In genomic region chr5:88836195-88836838, GRCh38 we compare ENCODE assay signal across 2 cellular contexts.
TF ChIP-seq lines count a peak whose summit lies in the region.

No MANE protein-coding gene starts in this region.

TF ChIP-seq in GM23338, 12 proteins besides CTCF, POLR2A, EP300 and RAD21 (continued from another document):
- TF ChIP-seq EZH2 (IDR thresholded peaks at IDR 0.05; ENCODE audit: low read depth, unreplicated experiment) (no peak), ZNF114 (CRISPR knock-in tag; IDR thresholded peaks at IDR 0.05) (no peak), JUNB (IDR thresholded peaks at IDR 0.05; ENCODE audit: unreplicated experiment) (no peak), ZNF462 (CRISPR knock-in tag; IDR thresholded peaks at IDR 0.05) (no peak), NANOG (IDR thresholded peaks at IDR 0.05; ENCODE audit: borderline replicate concordance) (no peak), ZNF331 (CRISPR knock-in tag; IDR thresholded peaks at IDR 0.05; ENCODE audit: low read depth) (no peak), ETS1 (IDR thresholded peaks at IDR 0.05) (no peak), POLR2AphosphoS5 (IDR thresholded peaks at IDR 0.05; ENCODE audit: low read depth) (no peak), REST (IDR thresholded peaks at IDR 0.05; ENCODE audit: unreplicated experiment) (no peak)

TF ChIP-seq in K562, 482 proteins besides CTCF, POLR2A, EP300 and RAD21 (continued from another document and continues in another):
- TF ChIP-seq TEAD4 (IDR thresholded peaks at IDR 0.05; ENCODE audit: low read length) (peak; percentile 90), TEAD4 (CRISPR knock-in tag; IDR thresholded peaks at IDR 0.05; ENCODE audit: borderline replicate concordance) (no peak), CUX1 (CRISPR knock-in tag; IDR thresholded peaks at IDR 0.05) (peak; percentile 65; the same call in 1 of the 2 replicates), NCOR1 (IDR thresholded peaks at IDR 0.05) (peak; percentile 83), CXXC5 (CRISPR knock-in tag; IDR thresholded peaks at IDR 0.05) (peak; percentile 70), ZNF583 (CRISPR knock-in tag; IDR thresholded peaks at IDR 0.05) (0 out of 2 replicates have a peak, but pooled peaks have one; percentile 36), FOSL1 (tag; conservative IDR thresholded peaks at IDR 0.05) (peak; percentile 59), MECOM (CRISPR knock-in tag; IDR thresholded peaks at IDR 0.05) (peak; percentile 69), ZNF277 (CRISPR knock-in tag; IDR thresholded peaks at IDR 0.05; ENCODE audit: borderline replicate concordance) (no peak), JUND (IDR thresholded peaks at IDR 0.05; ENCODE audit: borderline replicate concordance, low read depth, low read length) (peak; percentile 75; the same call in 1 of the 2 replicates), JUND (tag; IDR thresholded peaks at IDR 0.05; ENCODE audit: borderline replicate concordance, low read depth, low read length) (peak; percentile 66; the same call in 1 of the 3 replicates), ADNP (tag; IDR thresholded peaks at IDR 0.05) (0 out of 2 replicates have a peak, but pooled peaks have one; percentile 33), CC2D1A (IDR thresholded peaks at IDR 0.05) (peak; percentile 83; the same call in 1 of the 2 replicates), RERE (CRISPR knock-in tag; IDR thresholded peaks at IDR 0.05; ENCODE audit: borderline replicate concordance) (no peak), CREB3 (tag; conservative IDR thresholded peaks at IDR 0.05; ENCODE audit: low read depth) (0 out of 2 replicates have a peak, but pooled peaks have one; percentile 30), EHMT2 (IDR thresholded peaks at IDR 0.05) (peak; percentile 54; the same call in 1 of the 2 replicates), DLX4 (CRISPR knock-in tag; IDR thresholded peaks at IDR 0.05) (no peak), DIDO1 (tag; IDR thresholded peaks at IDR 0.05; ENCODE audit: low read depth) (no peak), CREB1 (IDR thresholded peaks at IDR 0.05) (peak; percentile 33; the same call in 1 of the 2 replicates), CREB1 (CRISPR knock-in tag; IDR thresholded peaks at IDR 0.05) (no peak), SOX6 (IDR thresholded peaks at IDR 0.05) (peak; percentile 68), NFIC (IDR thresholded peaks at IDR 0.05) (peak; percentile 57; the same call in 1 of the 2 replicates), KAT7 (CRISPR knock-in tag; IDR thresholded peaks at IDR 0.05; ENCODE audit: borderline replicate concordance) (peak; percentile 44; the same call in 1 of the 2 replicates), ZNF785 (CRISPR knock-in tag; IDR thresholded peaks at IDR 0.05) (no peak), GATAD2B (IDR thresholded peaks at IDR 0.05; ENCODE audit: borderline replicate concordance) (peak; percentile 35; the same call in 1 of the 2 replicates), TEAD1 (CRISPR knock-in tag; IDR thresholded peaks at IDR 0.05) (peak in 1 of 2 experiments; percentile 47; a peak in 1 of 4 replicates), POLR2AphosphoS5 (IDR thresholded peaks at IDR 0.05; ENCODE audit: control insufficient read depth, insufficient read depth, low read depth, low read length) (peak; percentile 89), GATA2 (CRISPR knock-in tag; IDR thresholded peaks at IDR 0.05) (peak; percentile 93), ZBTB49 (CRISPR knock-in tag; IDR thresholded peaks at IDR 0.05; ENCODE audit: borderline replicate concordance) (no peak), NRF1 (conservative IDR thresholded peaks at IDR 0.05 in 1 of 2, IDR thresholded peaks at IDR 0.05 in 1 of 2) (no peak; a peak in 1 of 4 replicates), SMARCE1 (IDR thresholded peaks at IDR 0.05) (peak; percentile 86), ZFX (CRISPR knock-in tag; IDR thresholded peaks at IDR 0.05) (peak; percentile 89), PBX2 (CRISPR knock-in tag; IDR thresholded peaks at IDR 0.05; ENCODE audit: low read depth) (no peak), PBX2 (tag; conservative IDR thresholded peaks at IDR 0.05; ENCODE audit: low read depth) (peak; percentile 30; the same call in 1 of the 2 replicates), SMARCA4 (IDR thresholded peaks at IDR 0.05) (peak; percentile 89), FOXK2 (conservative IDR thresholded peaks at IDR 0.05 in 1 of 2, IDR thresholded peaks at IDR 0.05 in 1 of 2; ENCODE audit: low read depth in 2 of 2) (peak in 1 of 2 experiments; percentile 18; a peak in 1 of 4 replicates), STAT5B (CRISPR knock-in tag; IDR thresholded peaks at IDR 0.05) (no peak), TRIM24 (IDR thresholded peaks at IDR 0.05) (peak; percentile 68 to 80; a peak in 3 of 4 replicates), C11orf30 (IDR thresholded peaks at IDR 0.05; ENCODE audit: low read depth) (peak; percentile 7; the same call in 1 of the 2 replicates), MEIS2 (IDR thresholded peaks at IDR 0.05; ENCODE audit: partially characterized antibody) (peak; percentile 20), NFE2 (IDR thresholded peaks at IDR 0.05; ENCODE audit: low read depth) (peak; percentile 71), ATF1 (CRISPR knock-in tag; IDR thresholded peaks at IDR 0.05) (no peak), ATF1 (tag; IDR thresholded peaks at IDR 0.05) (0 out of 2 replicates have a peak, but pooled peaks have one; percentile 13), LCOR (CRISPR knock-in tag; IDR thresholded peaks at IDR 0.05) (peak; percentile 58; the same call in 1 of the 2 replicates)
